ENCODE assay signal across 9 cellular contexts in genomic region chrX:101357166-101357795, GRCh38. TPM values are rescaled to one million over a fixed set of nuclear protein-coding genes. Genes with fewer than 3 reads are reported as not detected.
DNase-seq lines count a peak whose midpoint lies in the region; ATAC-seq and TF ChIP-seq lines count a peak whose summit lies in the region.
"Had no signal": no experiment of that assay in that cellular context is flagged by ENCODE, and none has a peak within 500 bp of the region (broad histone marks: within the 10 kb centered on the region; RNA-seq: fewer than 3 reads in every experiment).

No MANE protein-coding gene starts in this region.

- peaks cover 14% of the 10 kb centered on the region for H3K4me1 Mint-ChIP-seq in stimulated activated memory B cell treated with anti-CD40 and anti-IgM and Interleukin-4, amounts not matched to agents 10 μg/mL and 1 μg/mL and 100 μg/mL, for 72 hours

- H3K27me3 Mint-ChIP-seq in stimulated activated memory B cell treated with anti-CD40 and anti-IgM and Interleukin-4, amounts not matched to agents 10 μg/mL and 1 μg/mL and 100 μg/mL, for 72 hours: no peaks in the 10 kb centered on the region

- no peak for ATAC-seq in stimulated activated memory B cell treated with anti-CD40 and anti-IgM and Interleukin-4, amounts not matched to agents 10 μg/mL and 1 μg/mL and 100 μg/mL, for 72 hours

- H3K36me3 ChIP-seq in GM06990 (ENCODE audit: control insufficient read depth, insufficient read depth, low read length) (peaks cover 11% of the 10 kb centered on the region), KMS-11 (ENCODE audit: insufficient read depth) (no peaks in the 10 kb centered on the region), brain microvascular endothelial cell (replicated peaks) (no peaks in the 10 kb centered on the region), neuronal stem cell (replicated peaks in 1 of 2; ENCODE audit: control insufficient read depth in 2 of 2, insufficient read depth in 2 of 2, low read length in 2 of 2) (no peaks in the 10 kb centered on the region)

- H3K27ac ChIP-seq in KMS-11 (no peak overlapping the region), brain microvascular endothelial cell (no peak overlapping the region), neuronal stem cell (replicated peaks; ENCODE audit: low read length) (no peak overlapping the region)

- H3K9ac ChIP-seq in KMS-11: no peak overlapping the region
- H3K9ac ChIP-seq in neuronal stem cell (ENCODE audit: low read depth, low read length, poor library complexity): no peak overlapping the region

- H3K4ac ChIP-seq in neuronal stem cell (ENCODE audit: low read length): no peak overlapping the region

- H2BK5ac ChIP-seq in neuronal stem cell (ENCODE audit: low read length): no peak overlapping the region

- H3K4me1 ChIP-seq in KMS-11 (ENCODE audit: low read depth, poor library complexity, severe bottlenecking) (no peaks in the 10 kb centered on the region), neuronal stem cell (ENCODE audit: control insufficient read depth in 2 of 2, insufficient read depth in 1 of 2, low read depth in 1 of 2, low read length in 2 of 2) (no peaks in the 10 kb centered on the region)

- peaks cover 47% of the 10 kb centered on the region for H3K36me3 Mint-ChIP-seq in stimulated activated memory B cell treated with anti-CD40 and anti-IgM and Interleukin-4, amounts not matched to agents 10 μg/mL and 1 μg/mL and 100 μg/mL, for 72 hours

- peak overlapping the region; percentile 30; the same call in 1 of the 2 replicates for H2AFZ ChIP-seq in KMS-11 (ENCODE audit: low read depth)
- H2AFZ ChIP-seq in neuronal stem cell (ENCODE audit: low read length): peak overlapping the region; percentile 73

- H3K4me3 ChIP-seq in GM06990 (replicated peaks; ENCODE audit: low read depth, low read length): no peak overlapping the region
- H3K4me3 ChIP-seq in KMS-11 (IDR thresholded peaks at IDR 0.05; ENCODE audit: insufficient read depth, low read depth, low read length): no peak overlapping the region
- H3K4me3 ChIP-seq in brain microvascular endothelial cell (ENCODE audit: low read depth, low read length): no peak overlapping the region
- H3K4me3 ChIP-seq in neuronal stem cell (ENCODE audit: low read length in 2 of 2): no peak overlapping the region

- no peaks in the 10 kb centered on the region for H4K20me1 ChIP-seq in KMS-11 (ENCODE audit: insufficient read depth)

- H3K9me3 Mint-ChIP-seq in stimulated activated memory B cell treated with anti-CD40 and anti-IgM and Interleukin-4, amounts not matched to agents 10 μg/mL and 1 μg/mL and 100 μg/mL, for 72 hours: no peaks in the 10 kb centered on the region

- H3K23ac ChIP-seq in neuronal stem cell (ENCODE audit: low read depth, low read length, poor library complexity): no peak overlapping the region

- H3K79me2 ChIP-seq in KMS-11 (ENCODE audit: insufficient read depth, low read depth): no peaks in the 10 kb centered on the region

- DNase-seq in GM06990 (ENCODE audit: extremely low read depth, insufficient read length): no peak
- DNase-seq in brain microvascular endothelial cell: peak; percentile 12
- DNase-seq in neuronal stem cell (ENCODE audit: low spot score): no peak
- DNase-seq in medulla oblongata (ENCODE audit: extremely low spot score): no peak
- DNase-seq in GF-D8 (lab: John Stamatoyannopoulos, UW): no peak
- DNase-seq in NCI-H1436 treated with DMSO at 0.1 percent for 48 hours (lab: John Stamatoyannopoulos, UW): no peak

- H2BK15ac ChIP-seq in neuronal stem cell (ENCODE audit: low read length): no peak overlapping the region

- no peak overlapping the region for H2AK5ac ChIP-seq in neuronal stem cell (ENCODE audit: low read depth, low read length)

- H3K4me3 Mint-ChIP-seq in stimulated activated memory B cell treated with anti-CD40 and anti-IgM and Interleukin-4, amounts not matched to agents 10 μg/mL and 1 μg/mL and 100 μg/mL, for 72 hours: no peak overlapping the region

- no peak overlapping the region for H3K14ac ChIP-seq in neuronal stem cell (ENCODE audit: low read length)

- H2BK12ac ChIP-seq in neuronal stem cell (ENCODE audit: low read length): no peak overlapping the region

- WGBS in neuronal stem cell (ENCODE audit: extremely low coverage in 2 of 2, insufficient read length in 2 of 2, insufficient replicate concordance in 1 of 2), 2 donors: no CpG with 5 or more reads among the region's 5 CpGs

- no peak overlapping the region for H4K91ac ChIP-seq in neuronal stem cell (ENCODE audit: low read depth, low read length, poor library complexity)

- in situ Hi-C loops in brain microvascular endothelial cell (cut with HindIII; ENCODE audit: low pct_ligation_motif_present, low sequenced_read_pairs): no loop called here

- H3K27ac Mint-ChIP-seq in stimulated activated memory B cell treated with anti-CD40 and anti-IgM and Interleukin-4, amounts not matched to agents 10 μg/mL and 1 μg/mL and 100 μg/mL, for 72 hours: no peak overlapping the region

- H3K4me2 ChIP-seq in KMS-11 (no peak overlapping the region), neuronal stem cell (ENCODE audit: insufficient read depth, low read length, poor library complexity, severe bottlenecking) (no peak overlapping the region)

- no peak overlapping the region for H4K8ac ChIP-seq in neuronal stem cell (ENCODE audit: low read depth, low read length)

- no peak overlapping the region for H2BK120ac ChIP-seq in neuronal stem cell (ENCODE audit: low read depth, low read length)

- TF ChIP-seq CTCF in GM06990 (IDR thresholded peaks at IDR 0.05; ENCODE audit: insufficient read depth, low read length, poor library complexity, severe bottlenecking): peak; percentile 36
- peak; percentile 58 for TF ChIP-seq CTCF in KMS-11 (conservative IDR thresholded peaks at IDR 0.05; ENCODE audit: low read depth, low read length)
- TF ChIP-seq CTCF in brain microvascular endothelial cell (IDR thresholded peaks at IDR 0.05; ENCODE audit: low read depth, low read length, missing control alignments): peak; percentile 44

- H3K18ac ChIP-seq in neuronal stem cell (ENCODE audit: low read length): no peak overlapping the region

- H3K27me3 ChIP-seq in GM06990 (replicated peaks; ENCODE audit: control insufficient read depth, insufficient read depth, low read length): no peaks in the 10 kb centered on the region
- no peaks in the 10 kb centered on the region for H3K27me3 ChIP-seq in KMS-11 (ENCODE audit: insufficient read depth, low read depth)
- H3K27me3 ChIP-seq in brain microvascular endothelial cell (replicated peaks): no peaks in the 10 kb centered on the region
- peaks cover 0 to 6% (median 0%) of the 10 kb centered on the region in 3 experiments for H3K27me3 ChIP-seq in neuronal stem cell (ENCODE audit: control insufficient read depth in 3 of 3, insufficient read depth in 3 of 3, low read depth in 1 of 3, low read length in 3 of 3)

- no peaks in the 10 kb centered on the region for H3K79me1 ChIP-seq in neuronal stem cell (ENCODE audit: low read depth, low read length)

- no peaks in the 10 kb centered on the region for H3K9me3 ChIP-seq in neuronal stem cell (replicated peaks in 1 of 2; ENCODE audit: control insufficient read depth in 2 of 2, insufficient read depth in 1 of 2, low read depth in 1 of 2, low read length in 2 of 2)

RNA-seq across cellular contexts. Expression of gene TIMM8A, which starts 8.7 kb away (rescaled TPM):
- polyA plus RNA-seq in neuronal stem cell (2013, experiment 1 of 2): 9.3 TPM
- polyA plus RNA-seq in neuronal stem cell (2013, experiment 2 of 2): 9.1 TPM

RNA-seq across cellular contexts. Expression of gene BTK, which starts 28.7 kb away (rescaled TPM):
- polyA plus RNA-seq in neuronal stem cell (2013, experiment 1 of 2): 0.01 TPM
- not detected for polyA plus RNA-seq in neuronal stem cell (2013, experiment 2 of 2)
- polyA plus RNA-seq: neural cell had no signal

RNA-seq across cellular contexts. Expression of gene RPL36A, which starts 33.5 kb away (rescaled TPM):
- polyA plus RNA-seq in neuronal stem cell (2013, experiment 1 of 2): 6,169 TPM
- 5,932 TPM for polyA plus RNA-seq in neuronal stem cell (2013, experiment 2 of 2)

RNA-seq across cellular contexts. Expression of gene GLA, which starts 50.4 kb away (rescaled TPM):
- 36.2 TPM for polyA plus RNA-seq in neuronal stem cell (2013, experiment 1 of 2)
- 34.3 TPM for polyA plus RNA-seq in neuronal stem cell (2013, experiment 2 of 2)

RNA-seq across cellular contexts. Expression of gene HNRNPH2, which starts 50.7 kb away (rescaled TPM):
- 50.6 TPM for polyA plus RNA-seq in neuronal stem cell (2013, experiment 1 of 2)
- polyA plus RNA-seq in neuronal stem cell (2013, experiment 2 of 2): 49.0 TPM
